ENCODE assay signal across 8 cellular contexts in genomic region chr6:111972714-111973678, GRCh38.
DNase-seq lines count a peak whose midpoint lies in the region; ATAC-seq and TF ChIP-seq lines count a peak whose summit lies in the region.

No MANE protein-coding gene starts in this region.

- no peak for ATAC-seq in HG03097 (IDR thresholded peaks at IDR 0.05; ENCODE audit: low FRiP score, unreplicated experiment)
- no peak for ATAC-seq in GM21447 (IDR thresholded peaks at IDR 0.05; ENCODE audit: unreplicated experiment)

- in situ Hi-C loops in astrocyte of the spinal cord (cut with HindIII; ENCODE audit: low sequenced_read_pairs) = no loop called here

- TF ChIP-seq CTCF in astrocyte of the spinal cord (IDR thresholded peaks at IDR 0.05; ENCODE audit: low read depth, low read length) (no peak), lower leg skin (IDR thresholded peaks at IDR 0.05) (no peak)

- TF ChIP-seq POLR2A in lower leg skin (IDR thresholded peaks at IDR 0.05) = no peak

- H3K4me3 ChIP-seq in astrocyte of the spinal cord (ENCODE audit: low read depth, low read length) (peak overlapping the region; percentile 19), lower leg skin (ENCODE audit: low read depth, poor library complexity, severe bottlenecking) (no peak overlapping the region)

- intact Hi-C loops in lower leg skin (cut with DNase I; ENCODE audit: low total_unique reads) = no loop called here

- DNase-seq in GOT3 (lab: John Stamatoyannopoulos, UW) = peak; percentile 44
- peak in 4 of 5 experiments; percentile 39 to 76 (median 56) for DNase-seq in T-helper 2 cell
- peak; percentile 97 for DNase-seq in astrocyte of the spinal cord (ENCODE audit: low read depth, low spot score)
- peak; percentile 67 to 87 for DNase-seq in lower leg skin (ENCODE audit: low spot score in 2 of 2)
- DNase-seq in stimulated activated CD8-positive, alpha-beta memory T cell treated with anti-CD3 and anti-CD28 coated beads, Interleukin-15, amount 100 ng/mL, for 48 hours (ENCODE audit: low read depth in 2 of 2) = peak; percentile 47 to 48
- no peak for DNase-seq in D341Med (ENCODE audit: low spot score)

- 32 to 33% methylated on average over 16 of the region's 16 CpGs for WGBS in lower leg skin, 2 donors
